In the genomic region with DNA sequence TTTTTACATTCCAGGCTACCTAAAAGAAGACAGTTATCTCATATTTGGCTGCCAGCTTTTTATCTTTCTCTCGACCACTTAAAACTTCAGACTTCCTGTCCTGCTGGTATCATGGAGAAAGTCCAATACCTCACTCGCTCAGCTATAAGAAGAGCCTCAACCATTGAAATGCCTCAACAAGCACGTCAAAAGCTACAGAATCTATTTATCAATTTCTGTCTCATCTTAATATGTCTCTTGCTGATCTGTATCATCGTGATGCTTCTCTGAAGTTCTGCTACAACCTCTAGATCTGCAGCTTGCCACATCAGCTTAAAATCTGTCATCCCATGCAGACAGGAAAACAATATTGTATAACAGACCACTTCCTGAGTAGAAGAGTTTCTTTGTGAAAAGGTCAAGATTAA, we compare ENCODE assay signal across 9 cellular contexts. TPM values are rescaled to one million over a fixed set of nuclear protein-coding genes. Genes with fewer than 3 reads are reported as not detected.
DNase-seq lines count a peak whose midpoint lies in the region; ATAC-seq, FAIRE-seq and TF ChIP-seq lines count a peak whose summit lies in the region.
"Had no signal": no experiment of that assay in that cellular context is flagged by ENCODE, and none has a peak within 500 bp of the region (broad histone marks: within the 10 kb centered on the region; RNA-seq: fewer than 3 reads in every experiment).

No MANE protein-coding gene starts in this region.

- no peak for FAIRE-seq in RCC 7860 (lab: Jason Lieb, UNC)

- no peak overlapping the region for H2AFZ ChIP-seq in GM23338

- no peaks in the 10 kb centered on the region for H3K27me3 ChIP-seq in GM23338 (ENCODE audit: insufficient read depth)

- in situ Hi-C loops in GM13976 (cut with MboI; ENCODE audit: low sequenced_read_pairs, unreplicated experiment): loop anchor here (10.0 to 25.0 kb wide), 2 partner anchors 228 to 274 kb away; no protein-coding TSS in a partner anchor

- ATAC-seq in GM18511 (IDR thresholded peaks at IDR 0.05; ENCODE audit: unreplicated experiment) (peak; percentile 77), GM23338 (no peak), T-cell (replicated peaks in 1 of 4) (peak; percentile 94 to 98 (median 98)), mucosa of descending colon (peak; percentile 69)

- intact Hi-C loops in mucosa of descending colon (cut with DNase I, micrococcal nuclease): no loop called here

- H3K4me3 Mint-ChIP-seq in GM23338 (no peak overlapping the region), T-cell (peak overlapping the region; percentile 67 to 77 (median 74))

- CTCF ChIA-PET in T-cell (lab: Charles Lee) (interaction anchor here (0.6 to 1.0 kb wide), 7 partner anchors 12 to 869 kb away, joined by 3 to 6 read pairs (median 3); no protein-coding TSS in a partner anchor), RWPE1 (lab: Yijun Ruan, JAX) (no interaction called here)

- no peaks in the 10 kb centered on the region for H3K27me3 Mint-ChIP-seq in GM23338 (ENCODE audit: insufficient read depth, low read depth, poor library complexity)
- no peaks in the 10 kb centered on the region for H3K27me3 Mint-ChIP-seq in T-cell

- H3F3A ChIP-seq in GM23338 (replicated peaks; ENCODE audit: low read depth): no peaks in the 10 kb centered on the region

- H3K9me3 ChIP-seq in mucosa of descending colon: no peaks in the 10 kb centered on the region

- no peaks in the 10 kb centered on the region for H4K20me1 ChIP-seq in GM23338 (replicated peaks; ENCODE audit: insufficient read depth)

- H3K36me3 Mint-ChIP-seq in GM23338 (ENCODE audit: low read depth) (no peaks in the 10 kb centered on the region), T-cell (peaks cover 22% of the 10 kb centered on the region)

- no peaks in the 10 kb centered on the region for H3K79me2 ChIP-seq in GM23338 (replicated peaks; ENCODE audit: insufficient read depth)

- POLR2A ChIA-PET in T-cell (lab: Charles Lee) (interaction anchor here in 1 of 2 donors (0.6 kb wide), 2 partner anchors 81 to 384 kb away, joined by 3 read pairs; no protein-coding TSS in a partner anchor), RWPE1 (lab: Yijun Ruan, JAX; ENCODE audit: low non-redundant PET) (no interaction called here)

- H3K4me1 Mint-ChIP-seq in GM23338 (no peaks in the 10 kb centered on the region), T-cell (peaks cover 48 to 60% (median 59%) of the 10 kb centered on the region in 3 donors)

- no peaks in the 10 kb centered on the region for H3K9me3 Mint-ChIP-seq in GM23338
- no peaks in the 10 kb centered on the region for H3K9me3 Mint-ChIP-seq in T-cell

- no peaks in the 10 kb centered on the region for H3K9me2 ChIP-seq in GM23338 (ENCODE audit: insufficient read depth)

- H3K36me3 ChIP-seq in GM23338 (ENCODE audit: insufficient read depth): no peaks in the 10 kb centered on the region
- no peaks in the 10 kb centered on the region for H3K36me3 ChIP-seq in mucosa of descending colon (ENCODE audit: low read depth)

- H3K4me3 ChIP-seq in GM23338: no peak overlapping the region
- H3K4me3 ChIP-seq in mucosa of descending colon: no peak overlapping the region

- DNase-seq in GM23338 (ENCODE audit: low spot score) (no peak), T-cell (peak in 24 of 34 experiments; percentile 7 to 55 (median 25)), mucosa of descending colon (no peak), GM13976 (ENCODE audit: low spot score) (no peak), RCC 7860 (ENCODE audit: low spot score) (no peak), RWPE1 (ENCODE audit: low spot score) (no peak), medulla oblongata (ENCODE audit: extremely low spot score) (no peak)
- DNase-seq: T-helper 9 cell had no signal

- TF ChIP-seq CTCF in GM23338 (conservative IDR thresholded peaks at IDR 0.05; ENCODE audit: low read depth in 2 of 2) (no peak), mucosa of descending colon (IDR thresholded peaks at IDR 0.05) (no peak), GM13976 (IDR thresholded peaks at IDR 0.05; ENCODE audit: borderline replicate concordance, control extremely low read depth, extremely low read depth, insufficient read depth, missing control alignments) (no peak), RWPE1 (conservative IDR thresholded peaks at IDR 0.05; ENCODE audit: low read depth) (no peak)

- H3K4me2 ChIP-seq in GM23338: no peak overlapping the region

- peak overlapping the region; percentile 26; the same call in 1 of the 2 replicates for H3K27ac Mint-ChIP-seq in GM23338
- H3K27ac Mint-ChIP-seq in T-cell: peak overlapping the region; percentile 99

- H3K27ac ChIP-seq in GM23338 (ENCODE audit: low read depth): no peak overlapping the region
- no peak overlapping the region for H3K27ac ChIP-seq in RWPE1

- H3K4me1 ChIP-seq in GM23338 (ENCODE audit: insufficient read depth): no peaks in the 10 kb centered on the region
- H3K4me1 ChIP-seq in mucosa of descending colon (ENCODE audit: low read depth): peaks cover 3% of the 10 kb centered on the region

TF ChIP-seq in GM23338, 12 proteins besides CTCF, POLR2A, EP300 and RAD21 (continues in another document):
- TF ChIP-seq EZH2phosphoT487 (IDR thresholded peaks at IDR 0.05; ENCODE audit: unreplicated experiment) (no peak), ZNF114 (CRISPR knock-in tag; IDR thresholded peaks at IDR 0.05) (no peak), POLR2AphosphoS5 (IDR thresholded peaks at IDR 0.05; ENCODE audit: low read depth) (no peak), STAT1 (IDR thresholded peaks at IDR 0.05; ENCODE audit: unreplicated experiment) (no peak), NANOG (IDR thresholded peaks at IDR 0.05; ENCODE audit: borderline replicate concordance) (no peak), EZH2 (IDR thresholded peaks at IDR 0.05; ENCODE audit: low read depth, unreplicated experiment) (no peak), JUNB (IDR thresholded peaks at IDR 0.05; ENCODE audit: unreplicated experiment) (no peak), REST (IDR thresholded peaks at IDR 0.05; ENCODE audit: unreplicated experiment) (no peak), CREB1 (CRISPR knock-in tag; IDR thresholded peaks at IDR 0.05; ENCODE audit: low read depth) (no peak), ZNF331 (CRISPR knock-in tag; IDR thresholded peaks at IDR 0.05; ENCODE audit: low read depth) (no peak)
- TF ChIP-seq, protein P1, sequence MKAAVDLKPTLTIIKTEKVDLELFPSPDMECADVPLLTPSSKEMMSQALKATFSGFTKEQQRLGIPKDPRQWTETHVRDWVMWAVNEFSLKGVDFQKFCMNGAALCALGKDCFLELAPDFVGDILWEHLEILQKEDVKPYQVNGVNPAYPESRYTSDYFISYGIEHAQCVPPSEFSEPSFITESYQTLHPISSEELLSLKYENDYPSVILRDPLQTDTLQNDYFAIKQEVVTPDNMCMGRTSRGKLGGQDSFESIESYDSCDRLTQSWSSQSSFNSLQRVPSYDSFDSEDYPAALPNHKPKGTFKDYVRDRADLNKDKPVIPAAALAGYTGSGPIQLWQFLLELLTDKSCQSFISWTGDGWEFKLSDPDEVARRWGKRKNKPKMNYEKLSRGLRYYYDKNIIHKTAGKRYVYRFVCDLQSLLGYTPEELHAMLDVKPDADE (IDR thresholded peaks at IDR 0.05): no peak

RNA-seq across cellular contexts. Expression of gene PLN, which starts 10.7 kb away (rescaled TPM):
- not detected in 2 replicates for total RNA-seq in GM23338 (2014; rRNA removed; shearing (Covaris generic))
- 0.10 TPM in 1 of 2 replicates, not detected in the other for polyA plus RNA-seq in GM23338 (2016; fragmentation: Nextera tagmentation; extraction: Ambion mirVana)
- under 1 TPM in 2 of 5 donors, not detected in 3; 0.13 to 0.23 TPM for total RNA-seq in T-cell
- total RNA-seq in mucosa of descending colon: 100 to 1,000 TPM in 1 of 3 donors, 10 to 100 TPM in 1, 1 to 10 TPM in 1; 4.2 to 145 (median 19.5) TPM

Comparison
In these comparisons a context has a peak if more than half of its experiments do, and no peak if none do; other contexts are left out.
1. DNase-seq: peak in T-cell (24 of 34); none in GM23338 (single experiment), mucosa of descending colon (0 of 3), GM13976 (single experiment), RCC 7860 (single experiment), RWPE1 (single experiment) and medulla oblongata (single experiment).